16 cellular contexts compared by ENCODE assay signal in the genomic region with DNA sequence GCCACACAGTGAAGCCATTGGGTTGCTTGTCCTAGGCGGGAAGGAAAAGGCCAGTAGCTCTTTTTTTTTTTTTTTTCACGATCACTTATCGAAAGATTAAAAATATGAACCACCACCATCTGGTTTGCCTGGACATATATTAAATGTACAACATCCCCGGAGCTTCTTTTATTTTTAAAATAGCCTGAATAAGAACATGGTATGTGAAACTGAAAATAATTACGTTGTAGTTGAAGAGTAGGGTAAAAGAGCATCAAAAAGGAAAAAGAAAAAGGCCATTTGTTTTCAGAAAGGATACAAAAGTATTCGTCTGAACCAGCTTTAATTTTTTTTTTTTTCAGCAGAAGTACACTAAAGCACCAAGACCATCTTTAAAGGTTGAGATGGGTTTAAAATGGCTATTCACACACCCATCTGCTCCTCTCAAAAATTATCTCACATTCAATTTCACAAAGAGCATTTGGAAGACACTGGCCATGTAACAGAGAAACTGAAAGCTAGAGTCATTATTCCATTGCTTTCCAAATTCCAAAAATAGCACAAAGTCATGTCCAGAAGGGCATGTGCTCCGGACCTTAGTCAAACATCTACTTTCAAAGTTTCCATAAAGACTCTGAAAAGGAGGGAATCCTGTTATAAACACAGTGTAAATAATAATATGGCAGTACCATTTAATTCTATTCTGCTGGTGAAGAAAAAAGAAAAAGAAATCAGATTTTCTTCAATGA.
"Had no signal": no experiment of that assay in that cellular context is flagged by ENCODE, and none has a peak within 500 bp of the region (broad histone marks: within the 10 kb centered on the region; RNA-seq: fewer than 3 reads in every experiment).

No MANE protein-coding gene starts in this region.

- DNase-seq: activated CD4-positive, alpha-beta memory T cell treated with anti-CD3 and anti-CD28 coated beads, Interleukin-2, amount 10 ng/mL, durations not matched to agents 7 days and 5 days; activated CD4-positive, alpha-beta T cell treated with anti-CD3 and anti-CD28 coated beads for 36 hours; activated naive CD4-positive, alpha-beta T cell; activated T-cell treated with anti-CD3 and anti-CD28 coated beads, Interleukin-2, amount 50 U/mL, for 72 hours; effector CD4-positive, alpha-beta T cell; immature natural killer cell; left lung; pancreas; spleen; stimulated activated CD4-positive, alpha-beta T cell treated with anti-CD3 and anti-CD28 coated beads, Interleukin-1b, Interleukin-23, amount 100 ng/mL, for 48 hours; T1000 had no signal

- H3K36me3 ChIP-seq: cardiac muscle cell, left lung, neural progenitor cell, pancreas, spleen, tibial nerve had no signal

- H3K9me3 ChIP-seq: left lung, pancreas, spleen, tibial nerve had no signal

- ATAC-seq: activated CD4-positive, alpha-beta T cell treated with anti-CD3 and anti-CD28 coated beads for 36 hours; activated T-cell treated with anti-CD3 and anti-CD28 coated beads, Interleukin-2, amount 50 U/mL, for 72 hours; left lung; pancreas; stimulated activated memory B cell treated with anti-CD40 and anti-IgM and Interleukin-4, amounts not matched to agents 10 μg/mL and 1 μg/mL and 100 μg/mL, for 72 hours had no signal

- H3K4me3 ChIP-seq: cardiac muscle cell, left lung, neural progenitor cell, pancreas, spleen, tibial nerve had no signal

- H3K27me3 ChIP-seq: cardiac muscle cell, left lung, neural progenitor cell, pancreas, spleen, tibial nerve had no signal

- H3K4me1 ChIP-seq: left lung, neural progenitor cell, pancreas, spleen, tibial nerve had no signal

- H3K27ac ChIP-seq: cardiac muscle cell, left lung, neural progenitor cell, pancreas, spleen, VCaP had no signal
